ENCODE assay signal across 27 cellular contexts in genomic region chr7:64465551-64465950, GRCh38.
DNase-seq lines count a peak whose midpoint lies in the region.
"Had no signal": no experiment of that assay in that cellular context is flagged by ENCODE, and none has a peak within 500 bp of the region (broad histone marks: within the 10 kb centered on the region; RNA-seq: fewer than 3 reads in every experiment).

No MANE protein-coding gene starts in this region.

- no peak overlapping the region for H3K23ac ChIP-seq in trophoblast cell (ENCODE audit: low read length)

- H3K4ac ChIP-seq in trophoblast cell (ENCODE audit: low read depth, low read length), result no peak overlapping the region

- no peak overlapping the region for H2BK5ac ChIP-seq in trophoblast cell (ENCODE audit: low read depth, low read length, poor library complexity)

- H3K4me3 ChIP-seq in trophoblast cell (ENCODE audit: low read depth, low read length), result no peak overlapping the region
- H3K4me3 ChIP-seq: A549; BLaER1; BLaER1 treated with 17β-estradiol and CSF1 and Interleukin-3, amounts not matched to agents 10 nM and 100 nM had no signal

- DNase-seq in trophoblast cell, result peak; percentile 72 to 82
- no peak for DNase-seq in cardiac septum (ENCODE audit: low spot score)
- DNase-seq: 8988T; ACHN; AML-193; BE2C; C1 segment of cervical spinal cord; Caco-2; Calu3; CD4-positive, alpha-beta memory T cell; CD4-positive, alpha-beta T cell; CD4-positive, CD25-positive, alpha-beta regulatory T cell; CD8-positive, alpha-beta memory T cell; CD8-positive, alpha-beta T cell; COR-L47; DMS 273 treated with DMSO at 0.1 percent for 48 hours; DMS153; DMS53; DMS79; DMS79 treated with DMSO at 0.1 percent for 48 hours; DND-41; EL had no signal

- no peaks in the 10 kb centered on the region for H3K4me1 ChIP-seq in trophoblast cell (ENCODE audit: control insufficient read depth in 1 of 2, insufficient read depth in 2 of 2, low read length in 2 of 2)
- H3K4me1 ChIP-seq: A549; BE2C; BLaER1; BLaER1 treated with 17β-estradiol and CSF1 and Interleukin-3, amounts not matched to agents 10 nM and 100 nM; Caco-2 had no signal

- no CpG with 5 or more reads among the region's 1 CpG for WGBS in trophoblast cell (ENCODE audit: extremely low coverage, insufficient coverage, insufficient read length)

- H4K8ac ChIP-seq in trophoblast cell (ENCODE audit: low read depth, low read length), result no peak overlapping the region

- intact Hi-C loops in cardiac septum (cut with DNase I), result no loop called here

- no peak overlapping the region for H3K18ac ChIP-seq in trophoblast cell (ENCODE audit: low read length)

- H4K91ac ChIP-seq in trophoblast cell (ENCODE audit: low read depth, low read length), result no peak overlapping the region

- no peaks in the 10 kb centered on the region for H3K27me3 ChIP-seq in trophoblast cell (ENCODE audit: insufficient read depth, low read length)
- H3K27me3 ChIP-seq: BE2C; BLaER1; BLaER1 treated with 17β-estradiol and CSF1 and Interleukin-3, amounts not matched to agents 10 nM and 100 nM had no signal

- no peak overlapping the region for H3K14ac ChIP-seq in trophoblast cell (ENCODE audit: low read length)

- H2BK120ac ChIP-seq in trophoblast cell (ENCODE audit: insufficient read depth, low read length, poor library complexity), result no peak overlapping the region

- H3K27ac ChIP-seq in trophoblast cell (ENCODE audit: low read depth, low read length), result no peak overlapping the region
- H3K27ac ChIP-seq: 22Rv1; A549; BLaER1; BLaER1 treated with 17β-estradiol and CSF1 and Interleukin-3, amounts not matched to agents 10 nM and 100 nM; C4-2B had no signal

- H3K79me1 ChIP-seq in trophoblast cell (ENCODE audit: low read length), result no peaks in the 10 kb centered on the region

- H3K9ac ChIP-seq in trophoblast cell (ENCODE audit: low read length), result no peak overlapping the region
- H3K9ac ChIP-seq: BLaER1; BLaER1 treated with 17β-estradiol and CSF1 and Interleukin-3, amounts not matched to agents 10 nM and 100 nM had no signal

- H2AK5ac ChIP-seq in trophoblast cell (ENCODE audit: low read length), result no peak overlapping the region

- no peak overlapping the region for H4K12ac ChIP-seq in trophoblast cell (ENCODE audit: low read depth, low read length)

- no peaks in the 10 kb centered on the region for H3K79me2 ChIP-seq in trophoblast cell (ENCODE audit: control insufficient read depth, insufficient read depth, low read length, poor library complexity)

- no peaks in the 10 kb centered on the region for H3K36me3 ChIP-seq in trophoblast cell (ENCODE audit: control insufficient read depth in 1 of 2, insufficient read depth in 2 of 2, low read length in 2 of 2)
- H3K36me3 ChIP-seq: BE2C; BLaER1; BLaER1 treated with 17β-estradiol and CSF1 and Interleukin-3, amounts not matched to agents 10 nM and 100 nM had no signal

- peaks cover 10% of the 10 kb centered on the region for H3K9me3 ChIP-seq in trophoblast cell (ENCODE audit: insufficient read depth, low read depth, low read length)
- H3K9me3 ChIP-seq: BE2C had no signal

- no peak overlapping the region for H2AFZ ChIP-seq in trophoblast cell (ENCODE audit: insufficient read depth, low read length, poor library complexity)

- no peak overlapping the region for H3K4me2 ChIP-seq in trophoblast cell (ENCODE audit: low read length)
- H3K4me2 ChIP-seq: A549; BLaER1; BLaER1 treated with 17β-estradiol and CSF1 and Interleukin-3, amounts not matched to agents 10 nM and 100 nM had no signal

- no peak overlapping the region for H2BK12ac ChIP-seq in trophoblast cell (ENCODE audit: low read length)
